Comparison of ENCODE assay signal across 23 cellular contexts in genomic region chr10:59016043-59016442, GRCh38.
"Had no signal": no experiment of that assay in that cellular context is flagged by ENCODE, and none has a peak within 500 bp of the region (broad histone marks: within the 10 kb centered on the region; RNA-seq: fewer than 3 reads in every experiment).

No MANE protein-coding gene starts in this region.

- H3K4me3 Mint-ChIP-seq: effector memory CD8-positive, alpha-beta T cell; memory B cell; natural killer cell treated with Interleukin-12 subunit alpha and Interleukin-12 subunit beta and Interleukin-15 and Interleukin-18, amount 100 ng/mL, for 72 hours; neural progenitor cell; stimulated activated naive B cell treated with anti-CD40 and anti-IgM and Interleukin-4, amounts not matched to agents 10 μg/mL and 1 μg/mL and 100 μg/mL, for 72 hours; stimulated activated naive CD8-positive, alpha-beta T cell treated with anti-CD3 and anti-CD28 coated beads, Interleukin-15, amount 100 ng/mL, for 72 hours had no signal

- H3K4me3 ChIP-seq: esophagus squamous epithelium, gastroesophageal sphincter, left lung, lower lobe of right lung, neural progenitor cell, ovary, right atrium auricular region, sigmoid colon, skin epidermis, thyroid gland, upper lobe of left lung, uterus had no signal

- H3K4me1 Mint-ChIP-seq: memory B cell; stimulated activated naive B cell treated with anti-CD40 and anti-IgM and Interleukin-4, amounts not matched to agents 10 μg/mL and 1 μg/mL and 100 μg/mL, for 72 hours; stimulated activated naive CD8-positive, alpha-beta T cell treated with anti-CD3 and anti-CD28 coated beads, Interleukin-15, amount 100 ng/mL, for 72 hours had no signal

- H3K27ac Mint-ChIP-seq: effector memory CD8-positive, alpha-beta T cell; memory B cell; natural killer cell treated with Interleukin-12 subunit alpha and Interleukin-12 subunit beta and Interleukin-15 and Interleukin-18, amount 100 ng/mL, for 72 hours; neural progenitor cell; stimulated activated naive B cell treated with anti-CD40 and anti-IgM and Interleukin-4, amounts not matched to agents 10 μg/mL and 1 μg/mL and 100 μg/mL, for 72 hours; stimulated activated naive CD8-positive, alpha-beta T cell treated with anti-CD3 and anti-CD28 coated beads, Interleukin-15, amount 100 ng/mL, for 72 hours had no signal

- H3K27ac ChIP-seq: epithelial cell of prostate, esophagus squamous epithelium, gastroesophageal sphincter, left lung, lower lobe of right lung, neural progenitor cell, ovary, right atrium auricular region, sigmoid colon, skin epidermis, thyroid gland, upper lobe of left lung, uterus had no signal

- DNase-seq: effector memory CD8-positive, alpha-beta T cell; esophagus squamous epithelium; foreskin fibroblast; kidney glomerular epithelial cell; left lung; lower lobe of right lung; midbrain; ovary; sigmoid colon; stimulated activated CD4-positive, alpha-beta T cell treated with anti-CD3 and anti-CD28 coated beads, Interleukin-2, amount 100 ng/mL, for 24 hours; stimulated activated CD4-positive, alpha-beta T cell treated with anti-CD3 and anti-CD28 coated beads, Interleukin-4, amount 100 ng/mL, for 4 hours; stimulated activated naive B cell treated with anti-CD40 and anti-IgM and Interleukin-4, amounts not matched to agents 10 μg/mL and 1 μg/mL and 100 μg/mL, for 72 hours; stimulated activated naive CD8-positive, alpha-beta T cell treated with anti-CD3 and anti-CD28 coated beads, Interleukin-15, amount 100 ng/mL, for 72 hours; thyroid gland; upper lobe of left lung; uterus had no signal

- H3K27me3 ChIP-seq: esophagus squamous epithelium, gastroesophageal sphincter, left lung, neural progenitor cell, ovary, right atrium auricular region, sigmoid colon, thyroid gland, upper lobe of left lung, uterus had no signal

- H3K27me3 Mint-ChIP-seq: effector memory CD8-positive, alpha-beta T cell; memory B cell; natural killer cell treated with Interleukin-12 subunit alpha and Interleukin-12 subunit beta and Interleukin-15 and Interleukin-18, amount 100 ng/mL, for 72 hours had no signal

- H3K9me3 Mint-ChIP-seq: memory B cell; neural progenitor cell; stimulated activated naive CD8-positive, alpha-beta T cell treated with anti-CD3 and anti-CD28 coated beads, Interleukin-15, amount 100 ng/mL, for 72 hours had no signal

- ATAC-seq: effector memory CD8-positive, alpha-beta T cell; gastroesophageal sphincter; left lung; lower lobe of right lung; natural killer cell treated with Interleukin-12 subunit alpha and Interleukin-12 subunit beta and Interleukin-15 and Interleukin-18, amount 100 ng/mL, for 72 hours; stimulated activated naive B cell treated with anti-CD40 and anti-IgM and Interleukin-4, amounts not matched to agents 10 μg/mL and 1 μg/mL and 100 μg/mL, for 72 hours; stimulated activated naive CD8-positive, alpha-beta T cell treated with anti-CD3 and anti-CD28 coated beads, Interleukin-15, amount 100 ng/mL, for 72 hours had no signal

- H3K36me3 Mint-ChIP-seq: memory B cell; natural killer cell treated with Interleukin-12 subunit alpha and Interleukin-12 subunit beta and Interleukin-15 and Interleukin-18, amount 100 ng/mL, for 72 hours; neural progenitor cell; stimulated activated naive B cell treated with anti-CD40 and anti-IgM and Interleukin-4, amounts not matched to agents 10 μg/mL and 1 μg/mL and 100 μg/mL, for 72 hours had no signal
